In genomic region chr16:79598341-79599181, GRCh38 we compare ENCODE assay signal across 8 cellular contexts. TPM values are rescaled to one million over a fixed set of nuclear protein-coding genes. Genes with fewer than 3 reads are reported as not detected.
DNase-seq lines count a peak whose midpoint lies in the region; ATAC-seq and TF ChIP-seq lines count a peak whose summit lies in the region.

No MANE protein-coding gene starts in this region.

- DNase-seq in NCI-H524 (lab: John Stamatoyannopoulos, UW) (peak; percentile 88 to 96), germinal center (ENCODE audit: low spot score) (peak; percentile 14)
- DNase-seq in activated effector memory CD4-positive, alpha-beta T cell treated with Interleukin-2 at 50 U/mL for 16 hours: peak; percentile 47

- no peak for TF ChIP-seq EP300 in neural cell (conservative IDR thresholded peaks at IDR 0.05; ENCODE audit: poor library complexity, severe bottlenecking)

- H4K20me1 ChIP-seq in neural cell (ENCODE audit: insufficient read depth): no peaks in the 10 kb centered on the region

- peaks cover 23% of the 10 kb centered on the region for H3K27me3 ChIP-seq in neural cell (ENCODE audit: insufficient read depth, low read depth, low read length)

- no peaks in the 10 kb centered on the region for H3K9me3 ChIP-seq in ES-I3 (ENCODE audit: control insufficient read depth, insufficient read depth, low read length)
- no peaks in the 10 kb centered on the region for H3K9me3 ChIP-seq in neural cell (ENCODE audit: low read length)

- ATAC-seq in HG02852 (IDR thresholded peaks at IDR 0.05; ENCODE audit: unreplicated experiment) (no peak), GM21528 (IDR thresholded peaks at IDR 0.05; ENCODE audit: low FRiP score, unreplicated experiment) (no peak)

- H3K9ac ChIP-seq in ES-I3 (ENCODE audit: low read depth, low read length) (peak overlapping the region; percentile 74), neural cell (ENCODE audit: low read length) (peak overlapping the region; percentile 29)

- no peaks in the 10 kb centered on the region for H3K36me3 ChIP-seq in ES-I3 (ENCODE audit: insufficient read depth, low read length)
- no peaks in the 10 kb centered on the region for H3K36me3 ChIP-seq in neural cell (ENCODE audit: insufficient read depth, low read length)
- H3K36me3 ChIP-seq in urinary bladder (ENCODE audit: insufficient read depth): no peaks in the 10 kb centered on the region

- no peaks in the 10 kb centered on the region for H3F3A ChIP-seq in neural cell (ENCODE audit: insufficient read depth, low read length, poor library complexity, severe bottlenecking)

- peak; percentile 57 for TF ChIP-seq CTCF in neural cell (IDR thresholded peaks at IDR 0.05; ENCODE audit: poor library complexity, severe bottlenecking)

- H3K79me2 ChIP-seq in neural cell (replicated peaks; ENCODE audit: insufficient read depth, low read length): peaks cover 12% of the 10 kb centered on the region

- H3K4me2 ChIP-seq in neural cell (ENCODE audit: low read length): no peak overlapping the region

- H3K4me3 ChIP-seq in neural cell (ENCODE audit: low read length): peak overlapping the region; percentile 68
- H3K4me3 ChIP-seq in urinary bladder (ENCODE audit: low read depth, low read length): peak overlapping the region; percentile 99

- H3K27ac ChIP-seq in neural cell (ENCODE audit: low read length): no peak overlapping the region
- peak overlapping the region; percentile 85 for H3K27ac ChIP-seq in urinary bladder (ENCODE audit: low read depth)

- H3K4me1 ChIP-seq in ES-I3 (ENCODE audit: insufficient read depth, low read length) (peaks cover 4% of the 10 kb centered on the region), urinary bladder (ENCODE audit: insufficient read depth) (no peaks in the 10 kb centered on the region)

- H2AFZ ChIP-seq in neural cell (ENCODE audit: low read depth, low read length): no peak overlapping the region

- under 1% methylated on average over 51 of the region's 51 CpGs for WGBS in urinary bladder

- peak; percentile 72 for TF ChIP-seq RAD21 in neural cell (conservative IDR thresholded peaks at IDR 0.05)

- no peaks in the 10 kb centered on the region for H3K9me2 ChIP-seq in neural cell (ENCODE audit: insufficient read depth, low read length)

TF ChIP-seq in neural cell, 6 proteins besides CTCF, POLR2A, EP300 and RAD21:
- no peak for TF ChIP-seq MXI1 (conservative IDR thresholded peaks at IDR 0.05; ENCODE audit: poor library complexity, severe bottlenecking)
- peak; percentile 65 for TF ChIP-seq SMC3 (conservative IDR thresholded peaks at IDR 0.05; ENCODE audit: poor library complexity)
- no peak for TF ChIP-seq TAF1 (IDR thresholded peaks at IDR 0.05; ENCODE audit: low read depth)
- TF ChIP-seq EZH2 (IDR thresholded peaks at IDR 0.05; ENCODE audit: borderline replicate concordance, insufficient read depth, low read length, poor library complexity, severe bottlenecking): no peak
- TF ChIP-seq POLR2AphosphoS5 (IDR thresholded peaks at IDR 0.05): no peak
- TF ChIP-seq REST (IDR thresholded peaks at IDR 0.05; ENCODE audit: borderline replicate concordance): no peak

RNA-seq across cellular contexts. Expression of gene MAF, which starts 2.0 kb away (rescaled TPM):
- polyA plus RNA-seq in neural cell: 0.92 and 2.1 TPM in 2 replicates
- 1.2 and 1.4 TPM in 2 replicates for polyA minus RNA-seq in neural cell
- 39.1 TPM for total RNA-seq in urinary bladder
- polyA plus RNA-seq in urinary bladder: 27.7 TPM

Comparison
In these comparisons a context has a peak if more than half of its experiments do, and no peak if none do; other contexts are left out.
1. DNase-seq: peak in every context shown above with its lines; median percentile 92 in NCI-H524; 47 in activated effector memory CD4-positive, alpha-beta T cell treated with Interleukin-2 at 50 U/mL for 16 hours; 14 in germinal center.